2 cellular contexts compared by ENCODE assay signal in genomic region chr12:45213107-45213506, GRCh38.
TF ChIP-seq lines count a peak whose summit lies in the region.

No MANE protein-coding gene starts in this region.

TF ChIP-seq in SK-N-SH, 30 proteins besides CTCF, POLR2A, EP300 and RAD21 (continued from another document):
- TF ChIP-seq, protein P1, sequence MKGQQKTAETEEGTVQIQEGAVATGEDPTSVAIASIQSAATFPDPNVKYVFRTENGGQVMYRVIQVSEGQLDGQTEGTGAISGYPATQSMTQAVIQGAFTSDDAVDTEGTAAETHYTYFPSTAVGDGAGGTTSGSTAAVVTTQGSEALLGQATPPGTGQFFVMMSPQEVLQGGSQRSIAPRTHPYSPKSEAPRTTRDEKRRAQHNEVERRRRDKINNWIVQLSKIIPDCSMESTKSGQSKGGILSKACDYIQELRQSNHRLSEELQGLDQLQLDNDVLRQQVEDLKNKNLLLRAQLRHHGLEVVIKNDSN (IDR thresholded peaks at IDR 0.05; ENCODE audit: borderline replicate concordance, low read depth), result no peak
- no peak for TF ChIP-seq MAX (IDR thresholded peaks at IDR 0.05; ENCODE audit: low read depth)
- no peak for TF ChIP-seq MXI1 (IDR thresholded peaks at IDR 0.05; ENCODE audit: low read depth, low read length)
- TF ChIP-seq, protein P2, sequence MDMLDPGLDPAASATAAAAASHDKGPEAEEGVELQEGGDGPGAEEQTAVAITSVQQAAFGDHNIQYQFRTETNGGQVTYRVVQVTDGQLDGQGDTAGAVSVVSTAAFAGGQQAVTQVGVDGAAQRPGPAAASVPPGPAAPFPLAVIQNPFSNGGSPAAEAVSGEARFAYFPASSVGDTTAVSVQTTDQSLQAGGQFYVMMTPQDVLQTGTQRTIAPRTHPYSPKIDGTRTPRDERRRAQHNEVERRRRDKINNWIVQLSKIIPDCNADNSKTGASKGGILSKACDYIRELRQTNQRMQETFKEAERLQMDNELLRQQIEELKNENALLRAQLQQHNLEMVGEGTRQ (IDR thresholded peaks at IDR 0.05; ENCODE audit: borderline replicate concordance, low read depth, low read length), result no peak
- no peak for TF ChIP-seq TAF1 (IDR thresholded peaks at IDR 0.05; ENCODE audit: borderline replicate concordance, low read depth, low read length)
- TF ChIP-seq TEAD4 (IDR thresholded peaks at IDR 0.05; ENCODE audit: borderline replicate concordance, insufficient read depth), result no peak
- no peak for TF ChIP-seq FOXJ3 (CRISPR knock-in tag; IDR thresholded peaks at IDR 0.05)
- TF ChIP-seq EZH2phosphoT487 (IDR thresholded peaks at IDR 0.05; ENCODE audit: borderline replicate concordance, low read depth), result no peak
- no peak for TF ChIP-seq POLR2AphosphoS5 (IDR thresholded peaks at IDR 0.05; ENCODE audit: low read depth, low read length)
- TF ChIP-seq RXRA (IDR thresholded peaks at IDR 0.05; ENCODE audit: borderline replicate concordance, low read depth), result no peak
- no peak for TF ChIP-seq FOSL2 (IDR thresholded peaks at IDR 0.05; ENCODE audit: borderline replicate concordance, low read depth)
TF ChIP-seq in SK-N-SH: peak in this region for 0.

TF ChIP-seq in SK-N-SH treated with all-trans-retinoic acid at 6 μM for 48 hours, 23 proteins besides CTCF, POLR2A, EP300 and RAD21 (continued from another document):
- TF ChIP-seq, protein P3, sequence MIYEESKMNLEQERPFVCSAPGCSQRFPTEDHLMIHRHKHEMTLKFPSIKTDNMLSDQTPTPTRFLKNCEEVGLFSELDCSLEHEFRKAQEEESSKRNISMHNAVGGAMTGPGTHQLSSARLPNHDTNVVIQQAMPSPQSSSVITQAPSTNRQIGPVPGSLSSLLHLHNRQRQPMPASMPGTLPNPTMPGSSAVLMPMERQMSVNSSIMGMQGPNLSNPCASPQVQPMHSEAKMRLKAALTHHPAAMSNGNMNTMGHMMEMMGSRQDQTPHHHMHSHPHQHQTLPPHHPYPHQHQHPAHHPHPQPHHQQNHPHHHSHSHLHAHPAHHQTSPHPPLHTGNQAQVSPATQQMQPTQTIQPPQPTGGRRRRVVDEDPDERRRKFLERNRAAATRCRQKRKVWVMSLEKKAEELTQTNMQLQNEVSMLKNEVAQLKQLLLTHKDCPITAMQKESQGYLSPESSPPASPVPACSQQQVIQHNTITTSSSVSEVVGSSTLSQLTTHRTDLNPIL (CRISPR knock-in tag; IDR thresholded peaks at IDR 0.05; ENCODE audit: low read depth), result no peak
- no peak for TF ChIP-seq ZNF565 (CRISPR knock-in tag; conservative IDR thresholded peaks at IDR 0.05; ENCODE audit: low read depth)
- TF ChIP-seq POU6F1 (CRISPR knock-in tag; IDR thresholded peaks at IDR 0.05; ENCODE audit: borderline replicate concordance, low read depth), result no peak
- no peak for TF ChIP-seq OSR1 (CRISPR knock-in tag; IDR thresholded peaks at IDR 0.05)
- no peak for TF ChIP-seq BACH2 (CRISPR knock-in tag; IDR thresholded peaks at IDR 0.05; ENCODE audit: borderline replicate concordance)
- TF ChIP-seq CSRNP3 (CRISPR knock-in tag; IDR thresholded peaks at IDR 0.05), result no peak
